In the genomic region with DNA sequence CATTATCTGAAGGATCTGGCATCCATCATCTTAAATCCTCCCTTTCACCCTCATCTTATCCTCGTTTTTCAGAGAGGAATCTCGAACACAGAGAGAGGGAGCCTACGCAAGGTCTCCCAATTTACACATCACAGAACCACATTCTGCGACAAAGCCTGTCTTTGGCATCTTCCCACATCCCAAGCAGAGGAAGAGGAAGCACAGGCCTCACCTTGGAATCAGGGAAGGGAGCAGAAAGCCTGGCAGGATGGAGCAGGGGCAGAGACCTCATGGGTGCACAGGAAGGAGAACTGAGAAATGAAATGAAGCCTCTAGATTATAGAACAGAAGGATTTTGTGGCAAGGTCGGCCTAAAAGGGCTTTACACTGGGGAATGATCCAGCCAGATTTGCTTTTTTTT, we compare ENCODE assay signal across 1 cellular context.
TF ChIP-seq lines count a peak whose summit lies in the region.

No MANE protein-coding gene starts in this region.

TF ChIP-seq in GM23338, 12 proteins besides CTCF, POLR2A, EP300 and RAD21 (continued from another document):
- no peak for TF ChIP-seq ZNF462 (CRISPR knock-in tag; IDR thresholded peaks at IDR 0.05)
- TF ChIP-seq, protein P1, sequence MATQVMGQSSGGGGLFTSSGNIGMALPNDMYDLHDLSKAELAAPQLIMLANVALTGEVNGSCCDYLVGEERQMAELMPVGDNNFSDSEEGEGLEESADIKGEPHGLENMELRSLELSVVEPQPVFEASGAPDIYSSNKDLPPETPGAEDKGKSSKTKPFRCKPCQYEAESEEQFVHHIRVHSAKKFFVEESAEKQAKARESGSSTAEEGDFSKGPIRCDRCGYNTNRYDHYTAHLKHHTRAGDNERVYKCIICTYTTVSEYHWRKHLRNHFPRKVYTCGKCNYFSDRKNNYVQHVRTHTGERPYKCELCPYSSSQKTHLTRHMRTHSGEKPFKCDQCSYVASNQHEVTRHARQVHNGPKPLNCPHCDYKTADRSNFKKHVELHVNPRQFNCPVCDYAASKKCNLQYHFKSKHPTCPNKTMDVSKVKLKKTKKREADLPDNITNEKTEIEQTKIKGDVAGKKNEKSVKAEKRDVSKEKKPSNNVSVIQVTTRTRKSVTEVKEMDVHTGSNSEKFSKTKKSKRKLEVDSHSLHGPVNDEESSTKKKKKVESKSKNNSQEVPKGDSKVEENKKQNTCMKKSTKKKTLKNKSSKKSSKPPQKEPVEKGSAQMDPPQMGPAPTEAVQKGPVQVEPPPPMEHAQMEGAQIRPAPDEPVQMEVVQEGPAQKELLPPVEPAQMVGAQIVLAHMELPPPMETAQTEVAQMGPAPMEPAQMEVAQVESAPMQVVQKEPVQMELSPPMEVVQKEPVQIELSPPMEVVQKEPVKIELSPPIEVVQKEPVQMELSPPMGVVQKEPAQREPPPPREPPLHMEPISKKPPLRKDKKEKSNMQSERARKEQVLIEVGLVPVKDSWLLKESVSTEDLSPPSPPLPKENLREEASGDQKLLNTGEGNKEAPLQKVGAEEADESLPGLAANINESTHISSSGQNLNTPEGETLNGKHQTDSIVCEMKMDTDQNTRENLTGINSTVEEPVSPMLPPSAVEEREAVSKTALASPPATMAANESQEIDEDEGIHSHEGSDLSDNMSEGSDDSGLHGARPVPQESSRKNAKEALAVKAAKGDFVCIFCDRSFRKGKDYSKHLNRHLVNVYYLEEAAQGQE (IDR thresholded peaks at IDR 0.05; ENCODE audit: unreplicated experiment): no peak
- no peak for TF ChIP-seq EZH2 (IDR thresholded peaks at IDR 0.05; ENCODE audit: low read depth, unreplicated experiment)
